1 cellular context compared by ENCODE assay signal in genomic region chr12:57451233-57451778, GRCh38.
TF ChIP-seq lines count a peak whose summit lies in the region.

No MANE protein-coding gene starts in this region.

TF ChIP-seq in IMR-90, 13 proteins besides CTCF, POLR2A, EP300 and RAD21:
- TF ChIP-seq CEBPB (IDR thresholded peaks at IDR 0.05; ENCODE audit: low read depth, low read length) (0 out of 2 replicates have a peak, but pooled peaks have one; percentile 9), MAFK (IDR thresholded peaks at IDR 0.05; ENCODE audit: low read depth, low read length) (no peak)
